Comparison of ENCODE assay signal across 15 cellular contexts in genomic region chr10:77408259-77408658, GRCh38.
DNase-seq lines count a peak whose midpoint lies in the region; ATAC-seq, FAIRE-seq and TF ChIP-seq lines count a peak whose summit lies in the region.
"Had no signal": no experiment of that assay in that cellular context is flagged by ENCODE, and none has a peak within 500 bp of the region (broad histone marks: within the 10 kb centered on the region; RNA-seq: fewer than 3 reads in every experiment).

No MANE protein-coding gene starts in this region.

- no peaks in the 10 kb centered on the region for H3K36me3 ChIP-seq in bronchial epithelial cell (ENCODE audit: control insufficient read depth, insufficient read depth, low read length)
- H3K36me3 ChIP-seq in neuronal stem cell (replicated peaks in 1 of 2; ENCODE audit: control insufficient read depth in 2 of 2, insufficient read depth in 2 of 2, low read length in 2 of 2): no peaks in the 10 kb centered on the region
- H3K36me3 ChIP-seq: BLaER1 had no signal

- no peak overlapping the region for H2BK5ac ChIP-seq in neuronal stem cell (ENCODE audit: low read length)

- no peak overlapping the region for H4K8ac ChIP-seq in neuronal stem cell (ENCODE audit: low read depth, low read length)

- no peak overlapping the region for H2BK12ac ChIP-seq in neuronal stem cell (ENCODE audit: low read length)

- H2AK5ac ChIP-seq in neuronal stem cell (ENCODE audit: low read depth, low read length): peak overlapping the region; percentile 64

- no peak for ATAC-seq in GM19455 (IDR thresholded peaks at IDR 0.05; ENCODE audit: unreplicated experiment)
- ATAC-seq: HCT116 had no signal

- H3K4me1 ChIP-seq in neuronal stem cell (ENCODE audit: control insufficient read depth in 2 of 2, insufficient read depth in 1 of 2, low read depth in 1 of 2, low read length in 2 of 2): peaks cover 3 to 13% of the 10 kb centered on the region in 2 donors

- H3K27me3 ChIP-seq in bronchial epithelial cell (ENCODE audit: control insufficient read depth, insufficient read depth, low read length) (no peaks in the 10 kb centered on the region), neuronal stem cell (ENCODE audit: control insufficient read depth in 3 of 3, insufficient read depth in 3 of 3, low read depth in 1 of 3, low read length in 3 of 3) (peaks cover 0 to 4% (median 0%) of the 10 kb centered on the region in 3 experiments)
- H3K27me3 ChIP-seq: BLaER1 had no signal

- no peak overlapping the region for H4K91ac ChIP-seq in neuronal stem cell (ENCODE audit: low read depth, low read length, poor library complexity)

- DNase-seq in GM12892 (ENCODE audit: insufficient read length): no peak
- DNase-seq in NCI-H69 (lab: John Stamatoyannopoulos, UW): peak; percentile 33
- no peak for DNase-seq in bronchial epithelial cell (ENCODE audit: low read depth)
- no peak for DNase-seq in neuronal stem cell (ENCODE audit: low spot score)
- no peak for DNase-seq in C1 segment of cervical spinal cord (lab: John Stamatoyannopoulos, UW)
- DNase-seq in islet precursor cell: no peak
- DNase-seq in stimulated activated CD4-positive, alpha-beta T cell treated with anti-CD3 and anti-CD28 coated beads, Interleukin-15, amount 100 ng/mL, for 24 hours: no peak
- DNase-seq: 8988T; AML-193; CD4-positive, CD25-positive, alpha-beta regulatory T cell; DMS53 had no signal

- no peak overlapping the region for H3K4me3 ChIP-seq in bronchial epithelial cell (ENCODE audit: low read depth, low read length)
- no peak overlapping the region for H3K4me3 ChIP-seq in neuronal stem cell (ENCODE audit: low read length in 2 of 2)
- H3K4me3 ChIP-seq: BLaER1 had no signal

- no CpG with 5 or more reads among the region's 8 CpGs for WGBS in neuronal stem cell (ENCODE audit: extremely low coverage in 2 of 2, insufficient read length in 2 of 2, insufficient replicate concordance in 1 of 2), 2 donors

- H2BK120ac ChIP-seq in neuronal stem cell (ENCODE audit: low read depth, low read length): no peak overlapping the region

- H3K18ac ChIP-seq in neuronal stem cell (ENCODE audit: low read length): no peak overlapping the region

- H2BK15ac ChIP-seq in neuronal stem cell (ENCODE audit: low read length): no peak overlapping the region

- H3K14ac ChIP-seq in neuronal stem cell (ENCODE audit: low read length): peak overlapping the region; percentile 2

- FAIRE-seq in GM12892 (lab: Jason Lieb, UNC): peak; percentile 85
- peak; percentile 76 for FAIRE-seq in bronchial epithelial cell (lab: Jason Lieb, UNC)
- FAIRE-seq: H54 had no signal

- TF ChIP-seq CTCF in bronchial epithelial cell (IDR thresholded peaks at IDR 0.05; ENCODE audit: insufficient read depth, low read length, severe bottlenecking): no peak

- no peak overlapping the region for H2AFZ ChIP-seq in neuronal stem cell (ENCODE audit: low read length)

- H3K9ac ChIP-seq in neuronal stem cell (ENCODE audit: low read depth, low read length, poor library complexity): no peak overlapping the region
- H3K9ac ChIP-seq: BLaER1 had no signal

- H3K4me2 ChIP-seq in neuronal stem cell (ENCODE audit: insufficient read depth, low read length, poor library complexity, severe bottlenecking): no peak overlapping the region
- H3K4me2 ChIP-seq: BLaER1 had no signal

- no peak overlapping the region for H3K4ac ChIP-seq in neuronal stem cell (ENCODE audit: low read length)

- no peaks in the 10 kb centered on the region for H3K79me1 ChIP-seq in neuronal stem cell (ENCODE audit: low read depth, low read length)

- no peak overlapping the region for H3K27ac ChIP-seq in neuronal stem cell (replicated peaks; ENCODE audit: low read length)
- H3K27ac ChIP-seq: BLaER1 had no signal

- H3K23ac ChIP-seq in neuronal stem cell (ENCODE audit: low read depth, low read length, poor library complexity): peak overlapping the region; percentile 45

- peaks cover 0 to 2% of the 10 kb centered on the region in 2 donors for H3K9me3 ChIP-seq in neuronal stem cell (replicated peaks in 1 of 2; ENCODE audit: control insufficient read depth in 2 of 2, insufficient read depth in 1 of 2, low read depth in 1 of 2, low read length in 2 of 2)
- H3K9me3 ChIP-seq: BLaER1 had no signal

- no peak for TF ChIP-seq POLR2A in GM12892 (IDR thresholded peaks at IDR 0.05; ENCODE audit: low read depth, low read length)
